Comparison of ENCODE assay signal across 9 cellular contexts in genomic region chr18:864872-865273, GRCh38. TPM values are rescaled to one million over a fixed set of nuclear protein-coding genes. Genes with fewer than 3 reads are reported as not detected.
DNase-seq lines count a peak whose midpoint lies in the region; ATAC-seq, FAIRE-seq and TF ChIP-seq lines count a peak whose summit lies in the region.
"Had no signal": no experiment of that assay in that cellular context is flagged by ENCODE, and none has a peak within 500 bp of the region (broad histone marks: within the 10 kb centered on the region; RNA-seq: fewer than 3 reads in every experiment).

No MANE protein-coding gene starts in this region.

- H3K9ac ChIP-seq in parathyroid adenoma: no peak overlapping the region

- FAIRE-seq in frontal cortex (lab: Jason Lieb, UNC): no peak
- FAIRE-seq: colon had no signal

- H3K27ac ChIP-seq in parathyroid adenoma: no peak overlapping the region
- no peak overlapping the region for H3K27ac ChIP-seq in upper lobe of left lung

- TF ChIP-seq CTCF in LNCAP (IDR thresholded peaks at IDR 0.05) (peak; percentile 96), parathyroid adenoma (IDR thresholded peaks at IDR 0.05) (peak; percentile 95), upper lobe of left lung (IDR thresholded peaks at IDR 0.05) (peak; percentile 70 to 92 (median 86))

- no peaks in the 10 kb centered on the region for H3K27me3 ChIP-seq in parathyroid adenoma (ENCODE audit: control insufficient read depth, insufficient read depth, low read length)
- no peaks in the 10 kb centered on the region for H3K27me3 ChIP-seq in upper lobe of left lung

- ATAC-seq in GM21529 (IDR thresholded peaks at IDR 0.05; ENCODE audit: unreplicated experiment) (peak; percentile 82), upper lobe of left lung (ENCODE audit: low FRiP score in 2 of 2) (peak; percentile 75 to 90)

- H3K9me3 ChIP-seq in parathyroid adenoma (ENCODE audit: control insufficient read depth, low read length) (no peaks in the 10 kb centered on the region), upper lobe of left lung (no peaks in the 10 kb centered on the region)

- H3K79me2 ChIP-seq in parathyroid adenoma: no peaks in the 10 kb centered on the region

- H3K36me3 ChIP-seq in parathyroid adenoma (ENCODE audit: control insufficient read depth, insufficient read depth, low read length): no peaks in the 10 kb centered on the region
- H3K36me3 ChIP-seq in upper lobe of left lung: no peaks in the 10 kb centered on the region

- TF ChIP-seq EP300 in upper lobe of left lung (IDR thresholded peaks at IDR 0.05): no peak

- TF ChIP-seq POLR2A in upper lobe of left lung (IDR thresholded peaks at IDR 0.05): no peak

- 1% methylated on average over 14 to 15 of the region's 15 CpGs for WGBS in upper lobe of left lung, 2 donors

- no peak overlapping the region for H3K4me3 ChIP-seq in parathyroid adenoma (ENCODE audit: low read depth, low read length)
- H3K4me3 ChIP-seq in upper lobe of left lung: no peak overlapping the region

- DNase-seq in DMS 273 (lab: John Stamatoyannopoulos, UW; ENCODE audit: unreplicated experiment) (peak; percentile 91), SHP77 treated with DMSO at 0.1 percent for 48 hours (lab: John Stamatoyannopoulos, UW) (peak; percentile 63), frontal cortex (ENCODE audit: low spot score in 2 of 2) (peak; percentile 24 to 65), upper lobe of left lung (peak in 1 of 2 donors; percentile 65)
- DNase-seq in activated effector memory CD4-positive, alpha-beta T cell treated with Interleukin-2 at 50 U/mL for 16 hours: peak; percentile 19

- H3K4me2 ChIP-seq in parathyroid adenoma (ENCODE audit: low read length): no peak overlapping the region

- H3K4me1 ChIP-seq in parathyroid adenoma (no peaks in the 10 kb centered on the region), upper lobe of left lung (peaks cover 0 to 6% (median 0%) of the 10 kb centered on the region in 4 donors)

- H2AFZ ChIP-seq in parathyroid adenoma: no peak overlapping the region

RNA-seq across cellular contexts. Expression of gene ADCYAP1, which starts 39.8 kb away (rescaled TPM):
- total RNA-seq in frontal cortex: 7.3 TPM
- total RNA-seq in upper lobe of left lung: under 1 TPM in 3 of 6 donors, not detected in 3; 0.20 to 0.44 (median 0.30) TPM

RNA-seq across cellular contexts. Expression of gene YES1, which starts 52.8 kb away (rescaled TPM):
- total RNA-seq in frontal cortex (60.7 TPM), upper lobe of left lung (100 to 1,000 TPM in 2 of 6 donors, 10 to 100 TPM in 4; 24.1 to 118 (median 55.0) TPM)
